In the genomic region with DNA sequence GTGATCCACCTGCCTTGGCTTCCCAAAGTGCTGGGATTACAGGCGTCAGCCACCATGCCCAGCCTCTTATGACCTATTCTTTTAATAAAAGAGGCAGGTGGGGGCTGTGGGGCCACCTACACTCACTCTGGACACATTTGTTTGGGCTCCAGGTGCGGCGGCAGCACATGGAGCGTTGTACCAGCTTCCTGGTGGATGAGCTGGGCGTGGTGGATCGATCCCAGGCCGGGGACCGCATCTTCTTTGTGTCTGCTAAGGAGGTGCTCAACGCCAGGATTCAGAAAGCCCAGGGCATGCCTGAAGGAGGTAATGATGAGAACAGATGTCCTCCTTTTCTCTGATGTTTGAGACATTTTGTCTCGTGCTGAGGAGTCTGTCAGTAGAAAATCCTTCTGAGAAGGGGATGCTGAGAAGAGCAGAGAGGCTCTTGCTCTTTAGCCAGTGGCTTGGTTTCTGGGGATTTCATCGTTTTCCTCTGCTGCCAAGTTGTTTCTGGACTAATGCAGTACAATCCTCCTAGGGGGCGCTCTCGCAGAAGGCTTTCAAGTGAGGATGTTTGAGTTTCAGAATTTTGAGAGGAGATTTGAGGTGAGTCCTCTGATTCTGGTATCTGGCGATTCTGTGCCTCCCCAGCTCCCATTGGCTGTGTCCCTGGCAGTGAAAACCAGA, we compare ENCODE assay signal across 9 cellular contexts. TPM values are rescaled to one million over a fixed set of nuclear protein-coding genes. Genes with fewer than 3 reads are reported as not detected.
DNase-seq lines count a peak whose midpoint lies in the region; ATAC-seq and TF ChIP-seq lines count a peak whose summit lies in the region.
"Had no signal": no experiment of that assay in that cellular context is flagged by ENCODE, and none has a peak within 500 bp of the region (broad histone marks: within the 10 kb centered on the region; RNA-seq: fewer than 3 reads in every experiment).

No MANE protein-coding gene starts in this region.

- TF ChIP-seq EP300 in Ishikawa (IDR thresholded peaks at IDR 0.05; ENCODE audit: borderline replicate concordance), result no peak

- H3K9ac ChIP-seq in DND-41 (ENCODE audit: low read depth, low read length), result no peak overlapping the region
- H3K9ac ChIP-seq in fibroblast of lung (ENCODE audit: insufficient read depth, low read length), result no peak overlapping the region

- DNase-seq in DND-41 (peak; percentile 50), fibroblast of lung (ENCODE audit: low read depth in 2 of 2) (peak; percentile 37 to 87), skeletal muscle cell (ENCODE audit: low read depth) (peak; percentile 8), cerebellar nuclear complex (lab: John Stamatoyannopoulos, UW) (no peak)
- peak; percentile 18 to 41 for DNase-seq in activated CD4-positive, alpha-beta T cell treated with anti-CD3 and anti-CD28 coated beads, Interleukin-2, amount 50 U/mL, for 4 hours

- H3K27ac ChIP-seq in DND-41 (ENCODE audit: low read length), result no peak overlapping the region
- H3K27ac ChIP-seq in fibroblast of lung (ENCODE audit: insufficient read depth, low read length), result no peak overlapping the region

- no peak overlapping the region for H3K4me3 ChIP-seq in DND-41 (ENCODE audit: low read depth in 1 of 2, low read length in 2 of 2)
- no peak overlapping the region for H3K4me3 ChIP-seq in fibroblast of lung (replicated peaks in 1 of 4; ENCODE audit: control extremely low read depth in 1 of 4, insufficient read depth in 1 of 4, low read depth in 3 of 4, low read length in 4 of 4)
- H3K4me3 ChIP-seq in skeletal muscle cell (ENCODE audit: low read depth, low read length), result no peak overlapping the region

- H2AFZ ChIP-seq in DND-41 (ENCODE audit: low read depth, low read length), result no peak overlapping the region
- H2AFZ ChIP-seq in fibroblast of lung (ENCODE audit: low read length), result no peak overlapping the region

- H3K36me3 ChIP-seq in DND-41 (ENCODE audit: insufficient read depth, low read length), result peaks cover 86% of the 10 kb centered on the region
- peaks cover 30% of the 10 kb centered on the region for H3K36me3 ChIP-seq in fibroblast of lung (ENCODE audit: control insufficient read depth, insufficient read depth, low read length)

- H3K79me2 ChIP-seq in DND-41 (ENCODE audit: insufficient read depth, low read length) (no peaks in the 10 kb centered on the region), fibroblast of lung (ENCODE audit: control insufficient read depth, insufficient read depth, low read length) (no peaks in the 10 kb centered on the region)

- H4K20me1 ChIP-seq in DND-41 (ENCODE audit: insufficient read depth, low read length), result no peaks in the 10 kb centered on the region
- H4K20me1 ChIP-seq in fibroblast of lung (ENCODE audit: control insufficient read depth, extremely low read depth, insufficient read depth, low read length), result no peaks in the 10 kb centered on the region

- no peaks in the 10 kb centered on the region for H3K4me1 ChIP-seq in DND-41 (ENCODE audit: insufficient read depth, low read length)
- no peaks in the 10 kb centered on the region for H3K4me1 ChIP-seq in fibroblast of lung (ENCODE audit: control insufficient read depth, extremely low read depth, insufficient read depth, low read length)

- ATAC-seq in DND-41 (ENCODE audit: insufficient read depth, low read depth) (0 out of 3 replicates have a peak, but pooled peaks have one; percentile 40), GM21529 (IDR thresholded peaks at IDR 0.05; ENCODE audit: unreplicated experiment) (no peak), HG02852 (IDR thresholded peaks at IDR 0.05; ENCODE audit: unreplicated experiment) (no peak)
- ATAC-seq: T-cell had no signal

- H3K27me3 ChIP-seq in DND-41 (ENCODE audit: insufficient read depth, low read length, poor library complexity) (no peaks in the 10 kb centered on the region), fibroblast of lung (ENCODE audit: control insufficient read depth, insufficient read depth, low read length) (no peaks in the 10 kb centered on the region)

- TF ChIP-seq CTCF in DND-41 (IDR thresholded peaks at IDR 0.05; ENCODE audit: borderline replicate concordance, extremely low read depth, low read length, poor library complexity, severe bottlenecking), result peak; percentile 61
- TF ChIP-seq CTCF in fibroblast of lung (conservative IDR thresholded peaks at IDR 0.05 in 1 of 2, IDR thresholded peaks at IDR 0.05 in 1 of 2; ENCODE audit: low read depth in 1 of 2, low read length in 2 of 2), result peak; percentile 44 to 66

- H3K9me3 ChIP-seq in DND-41 (ENCODE audit: insufficient read depth, low read length, severe bottlenecking), result no peaks in the 10 kb centered on the region
- no peaks in the 10 kb centered on the region for H3K9me3 ChIP-seq in fibroblast of lung (ENCODE audit: control insufficient read depth, insufficient read depth, low read depth, low read length)

- TF ChIP-seq RAD21 in Ishikawa (IDR thresholded peaks at IDR 0.05; ENCODE audit: low read depth), result peak; percentile 41

- H3K4me2 ChIP-seq in DND-41 (ENCODE audit: insufficient read depth, low read length) (no peak overlapping the region), fibroblast of lung (ENCODE audit: extremely low read depth, insufficient read depth, low read length) (no peak overlapping the region)

TF ChIP-seq in Ishikawa, 13 proteins besides CTCF, POLR2A, EP300 and RAD21:
- TF ChIP-seq, protein P1, sequence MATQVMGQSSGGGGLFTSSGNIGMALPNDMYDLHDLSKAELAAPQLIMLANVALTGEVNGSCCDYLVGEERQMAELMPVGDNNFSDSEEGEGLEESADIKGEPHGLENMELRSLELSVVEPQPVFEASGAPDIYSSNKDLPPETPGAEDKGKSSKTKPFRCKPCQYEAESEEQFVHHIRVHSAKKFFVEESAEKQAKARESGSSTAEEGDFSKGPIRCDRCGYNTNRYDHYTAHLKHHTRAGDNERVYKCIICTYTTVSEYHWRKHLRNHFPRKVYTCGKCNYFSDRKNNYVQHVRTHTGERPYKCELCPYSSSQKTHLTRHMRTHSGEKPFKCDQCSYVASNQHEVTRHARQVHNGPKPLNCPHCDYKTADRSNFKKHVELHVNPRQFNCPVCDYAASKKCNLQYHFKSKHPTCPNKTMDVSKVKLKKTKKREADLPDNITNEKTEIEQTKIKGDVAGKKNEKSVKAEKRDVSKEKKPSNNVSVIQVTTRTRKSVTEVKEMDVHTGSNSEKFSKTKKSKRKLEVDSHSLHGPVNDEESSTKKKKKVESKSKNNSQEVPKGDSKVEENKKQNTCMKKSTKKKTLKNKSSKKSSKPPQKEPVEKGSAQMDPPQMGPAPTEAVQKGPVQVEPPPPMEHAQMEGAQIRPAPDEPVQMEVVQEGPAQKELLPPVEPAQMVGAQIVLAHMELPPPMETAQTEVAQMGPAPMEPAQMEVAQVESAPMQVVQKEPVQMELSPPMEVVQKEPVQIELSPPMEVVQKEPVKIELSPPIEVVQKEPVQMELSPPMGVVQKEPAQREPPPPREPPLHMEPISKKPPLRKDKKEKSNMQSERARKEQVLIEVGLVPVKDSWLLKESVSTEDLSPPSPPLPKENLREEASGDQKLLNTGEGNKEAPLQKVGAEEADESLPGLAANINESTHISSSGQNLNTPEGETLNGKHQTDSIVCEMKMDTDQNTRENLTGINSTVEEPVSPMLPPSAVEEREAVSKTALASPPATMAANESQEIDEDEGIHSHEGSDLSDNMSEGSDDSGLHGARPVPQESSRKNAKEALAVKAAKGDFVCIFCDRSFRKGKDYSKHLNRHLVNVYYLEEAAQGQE (IDR thresholded peaks at IDR 0.05; ENCODE audit: low read depth), result no peak
- TF ChIP-seq CREB1 (IDR thresholded peaks at IDR 0.05; ENCODE audit: low read depth), result no peak
- TF ChIP-seq TCF12 (IDR thresholded peaks at IDR 0.05; ENCODE audit: low read depth), result no peak
- TF ChIP-seq YY1 (IDR thresholded peaks at IDR 0.05; ENCODE audit: low read depth), result no peak
- TF ChIP-seq NFIC (IDR thresholded peaks at IDR 0.05), result no peak
- TF ChIP-seq TEAD4 (IDR thresholded peaks at IDR 0.05), result no peak
- TF ChIP-seq CEBPB (IDR thresholded peaks at IDR 0.05), result no peak
- TF ChIP-seq TAF1 (IDR thresholded peaks at IDR 0.05; ENCODE audit: low read depth), result no peak
- TF ChIP-seq ZBTB7A (IDR thresholded peaks at IDR 0.05; ENCODE audit: low read depth), result no peak
- no peak for TF ChIP-seq EGR1 (IDR thresholded peaks at IDR 0.05)
- TF ChIP-seq, protein P2, sequence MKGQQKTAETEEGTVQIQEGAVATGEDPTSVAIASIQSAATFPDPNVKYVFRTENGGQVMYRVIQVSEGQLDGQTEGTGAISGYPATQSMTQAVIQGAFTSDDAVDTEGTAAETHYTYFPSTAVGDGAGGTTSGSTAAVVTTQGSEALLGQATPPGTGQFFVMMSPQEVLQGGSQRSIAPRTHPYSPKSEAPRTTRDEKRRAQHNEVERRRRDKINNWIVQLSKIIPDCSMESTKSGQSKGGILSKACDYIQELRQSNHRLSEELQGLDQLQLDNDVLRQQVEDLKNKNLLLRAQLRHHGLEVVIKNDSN (IDR thresholded peaks at IDR 0.05), result no peak
- no peak for TF ChIP-seq FOXM1 (IDR thresholded peaks at IDR 0.05; ENCODE audit: borderline replicate concordance, low read depth)
- TF ChIP-seq, protein P3, sequence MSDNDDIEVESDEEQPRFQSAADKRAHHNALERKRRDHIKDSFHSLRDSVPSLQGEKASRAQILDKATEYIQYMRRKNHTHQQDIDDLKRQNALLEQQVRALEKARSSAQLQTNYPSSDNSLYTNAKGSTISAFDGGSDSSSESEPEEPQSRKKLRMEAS (IDR thresholded peaks at IDR 0.05), result no peak
TF ChIP-seq in Ishikawa: peak in this region for 0.

RNA-seq across cellular contexts. Expression of gene MIIP, which starts 17.9 kb away (rescaled TPM):
- total RNA-seq in fibroblast of lung, result 27.1 and 28.8 TPM in 2 replicates
- polyA plus RNA-seq in fibroblast of lung, result 5.2 and 7.1 TPM in 2 replicates
- polyA plus RNA-seq in fibroblast of lung (2012), result 9.7 and 16.4 TPM in 2 replicates
- polyA minus RNA-seq in fibroblast of lung (ENCODE audit: low replicate concordance), result 14.1 and 18.2 TPM in 2 replicates

RNA-seq across cellular contexts. Expression of gene MFN2, which starts 21.1 kb away (rescaled TPM):
- 40.8 and 52.5 TPM in 2 replicates for total RNA-seq in fibroblast of lung
- polyA plus RNA-seq in fibroblast of lung, result 50.6 and 68.7 TPM in 2 replicates
- polyA plus RNA-seq in fibroblast of lung (2012), result 70.7 and 79.3 TPM in 2 replicates
- 106 and 147 TPM in 2 replicates for polyA minus RNA-seq in fibroblast of lung (ENCODE audit: low replicate concordance)

Comparison
In these comparisons a context has a peak if more than half of its experiments do, and no peak if none do; other contexts are left out.
1. DNase-seq: peak in DND-41 (single experiment), activated CD4-positive, alpha-beta T cell treated with anti-CD3 and anti-CD28 coated beads, Interleukin-2, amount 50 U/mL, for 4 hours (2 of 2), fibroblast of lung (2 of 2) and skeletal muscle cell (single experiment); none in cerebellar nuclear complex (0 of 2).